Comparison of ENCODE assay signal across 21 cellular contexts in genomic region chr14:36870776-36871175, GRCh38.
"Had no signal": no experiment of that assay in that cellular context is flagged by ENCODE, and none has a peak within 500 bp of the region (broad histone marks: within the 10 kb centered on the region; RNA-seq: fewer than 3 reads in every experiment).

No MANE protein-coding gene starts in this region.

- DNase-seq: esophagus squamous epithelium; foreskin fibroblast; immature natural killer cell; left colon; left ventricle myocardium superior; mesenchymal stem cell; midbrain; nucleus accumbens; ovary; small intestine; stimulated activated CD4-positive, alpha-beta T cell treated with anti-CD3 and anti-CD28 coated beads, Interleukin-12 subunit alpha, Interleukin-12 subunit beta, amount 100 ng/mL, for 4 hours; stimulated activated naive CD4-positive, alpha-beta T cell; stomach; substantia nigra; trophoblast cell had no signal

- H3K4me3 ChIP-seq: esophagus squamous epithelium, lung, neural progenitor cell, ovary, right atrium auricular region, stomach, thoracic aorta had no signal

- H2AFZ ChIP-seq: neural progenitor cell had no signal

- H3K27me3 ChIP-seq: esophagus squamous epithelium, neural progenitor cell, ovary, right atrium auricular region, stomach had no signal

- H3K36me3 ChIP-seq: esophagus squamous epithelium, neural progenitor cell, ovary, right atrium auricular region, stomach, thoracic aorta had no signal

- H3K9me3 ChIP-seq: esophagus squamous epithelium, ovary, right atrium auricular region, stomach, thoracic aorta had no signal

- FAIRE-seq: keratinocyte, small intestine had no signal

- H3K9ac ChIP-seq: neural progenitor cell had no signal

- H3K4me1 ChIP-seq: neural progenitor cell, right atrium auricular region, stomach had no signal

- H3K4me2 ChIP-seq: neural progenitor cell had no signal

- ATAC-seq: left colon; left ventricle myocardium superior; natural killer cell treated with Interleukin-12 subunit alpha and Interleukin-12 subunit beta and Interleukin-15 and Interleukin-18, amount 100 ng/mL, for 72 hours had no signal

- H3K27ac ChIP-seq: esophagus squamous epithelium, neural progenitor cell, ovary, right atrium auricular region, stomach, thoracic aorta had no signal
